Comparison of ENCODE assay signal across 23 cellular contexts in genomic region chr6:45584127-45584526, GRCh38.
DNase-seq lines count a peak whose midpoint lies in the region; ATAC-seq and TF ChIP-seq lines count a peak whose summit lies in the region.
"Had no signal": no experiment of that assay in that cellular context is flagged by ENCODE, and none has a peak within 500 bp of the region (broad histone marks: within the 10 kb centered on the region; RNA-seq: fewer than 3 reads in every experiment).

No MANE protein-coding gene starts in this region.

- no peak overlapping the region for H3K27ac ChIP-seq in CD8-positive, alpha-beta memory T cell (ENCODE audit: low read depth, low read length)
- H3K27ac ChIP-seq in naive thymus-derived CD4-positive, alpha-beta T cell (ENCODE audit: low read depth, low read length): no peak overlapping the region
- no peak overlapping the region for H3K27ac ChIP-seq in GM23248
- H3K27ac ChIP-seq: BLaER1 treated with 17β-estradiol and CSF1 and Interleukin-3, amounts not matched to agents 10 nM and 100 nM; body of pancreas; esophagus squamous epithelium; gastroesophageal sphincter; SJSA1 had no signal

- no peaks in the 10 kb centered on the region for H3K9me2 ChIP-seq in GM23248 (ENCODE audit: insufficient read depth)

- in situ Hi-C loops in GM23248 (cut with MboI): no loop called here

- peaks cover 2% of the 10 kb centered on the region for H3K36me3 Mint-ChIP-seq in activated T-cell treated with anti-CD3 and anti-CD28 coated beads, Interleukin-2, amount 50 U/mL, for 4 hours (ENCODE audit: insufficient read depth)
- no peaks in the 10 kb centered on the region for H3K36me3 Mint-ChIP-seq in CD8-positive, alpha-beta memory T cell
- H3K36me3 Mint-ChIP-seq in activated CD8-positive, alpha-beta T cell treated with anti-CD3 and anti-CD28 coated beads for 36 hours (ENCODE audit: low read depth): peaks cover 3% of the 10 kb centered on the region
- H3K36me3 Mint-ChIP-seq in naive thymus-derived CD4-positive, alpha-beta T cell: peaks cover 0 to 33% (median 0%) of the 10 kb centered on the region in 5 donors

- no peaks in the 10 kb centered on the region for H3F3A ChIP-seq in GM23248 (ENCODE audit: insufficient read depth)

- H3K36me3 ChIP-seq in CD8-positive, alpha-beta memory T cell (ENCODE audit: insufficient read depth, low read length): no peaks in the 10 kb centered on the region
- H3K36me3 ChIP-seq in naive thymus-derived CD4-positive, alpha-beta T cell (ENCODE audit: control insufficient read depth in 2 of 3, insufficient read depth in 3 of 3, low read length in 3 of 3): no peaks in the 10 kb centered on the region
- H3K36me3 ChIP-seq in GM23248 (ENCODE audit: low read depth): no peaks in the 10 kb centered on the region
- H3K36me3 ChIP-seq: BLaER1 treated with 17β-estradiol and CSF1 and Interleukin-3, amounts not matched to agents 10 nM and 100 nM; esophagus squamous epithelium; gastroesophageal sphincter; SJSA1 had no signal

- no peaks in the 10 kb centered on the region for H4K20me1 ChIP-seq in GM23248 (ENCODE audit: insufficient read depth)
- H4K20me1 ChIP-seq: BLaER1 treated with 17β-estradiol and CSF1 and Interleukin-3, amounts not matched to agents 10 nM and 100 nM had no signal

- H3K4me1 Mint-ChIP-seq in activated T-cell treated with anti-CD3 and anti-CD28 coated beads, Interleukin-2, amount 50 U/mL, for 4 hours (ENCODE audit: low read depth): peaks cover 52% of the 10 kb centered on the region
- H3K4me1 Mint-ChIP-seq in CD8-positive, alpha-beta memory T cell: peaks cover 52 to 58% (median 56%) of the 10 kb centered on the region in 3 donors
- peaks cover 48% of the 10 kb centered on the region for H3K4me1 Mint-ChIP-seq in activated CD8-positive, alpha-beta T cell treated with anti-CD3 and anti-CD28 coated beads for 36 hours (ENCODE audit: low read depth)
- H3K4me1 Mint-ChIP-seq in naive thymus-derived CD4-positive, alpha-beta T cell: peaks cover 36 to 54% (median 51%) of the 10 kb centered on the region in 7 donors
- H3K4me1 Mint-ChIP-seq: GM23338 had no signal

- H3K4me3 Mint-ChIP-seq in activated T-cell treated with anti-CD3 and anti-CD28 coated beads, Interleukin-2, amount 50 U/mL, for 4 hours: no peak overlapping the region
- peak overlapping the region; percentile 34 to 82 (median 59) for H3K4me3 Mint-ChIP-seq in CD8-positive, alpha-beta memory T cell
- H3K4me3 Mint-ChIP-seq in activated CD8-positive, alpha-beta T cell treated with anti-CD3 and anti-CD28 coated beads for 36 hours: no peak overlapping the region
- peak overlapping the region in 6 of 10 donors; percentile 4 to 54 (median 32) for H3K4me3 Mint-ChIP-seq in naive thymus-derived CD4-positive, alpha-beta T cell
- H3K4me3 Mint-ChIP-seq: GM23338 had no signal

- POLR2A ChIA-PET in CD8-positive, alpha-beta memory T cell (lab: Charles Lee): no interaction called here
- POLR2A ChIA-PET in activated CD8-positive, alpha-beta T cell treated with anti-CD3 and anti-CD28 coated beads for 36 hours (lab: Charles Lee): interaction anchor here (0.6 to 1.4 kb wide), 3 partner anchors 13 to 123 kb away, joined by 3 read pairs; no protein-coding TSS in a partner anchor
- POLR2A ChIA-PET in naive thymus-derived CD4-positive, alpha-beta T cell (lab: Charles Lee): interaction anchor here (1.1 kb wide), 1 partner anchor 73 kb away, joined by 3 read pairs; no protein-coding TSS in a partner anchor

- H3K4me2 ChIP-seq in GM23248 (ENCODE audit: unreplicated experiment): no peak overlapping the region
- H3K4me2 ChIP-seq: BLaER1 treated with 17β-estradiol and CSF1 and Interleukin-3, amounts not matched to agents 10 nM and 100 nM; GM23338 had no signal

- no peak for DNase-seq in activated T-cell treated with anti-CD3 and anti-CD28 coated beads, Interleukin-2, amount 50 U/mL, for 4 hours
- DNase-seq in activated T-cell treated with anti-CD3 and anti-CD28 coated beads, Interleukin-2, amount 50 U/mL, for 48 hours: no peak
- DNase-seq in CD8-positive, alpha-beta memory T cell: peak in 1 of 5 donors; percentile 39
- DNase-seq in activated CD8-positive, alpha-beta T cell treated with anti-CD3 and anti-CD28 coated beads for 36 hours: peak; percentile 56
- peak in 1 of 9 donors; percentile 23 for DNase-seq in naive thymus-derived CD4-positive, alpha-beta T cell
- DNase-seq in GM23248: no peak
- DNase-seq in middle frontal gyrus (ENCODE audit: extremely low spot score, low spot score): no peak
- DNase-seq: activated CD8-positive, alpha-beta memory T cell treated with anti-CD3 and anti-CD28 coated beads for 24 hours; body of pancreas; esophagus squamous epithelium; KG1; mammary epithelial cell; MV-4-11; NCI-H1694; NCI-H2171; NCI-H526; nucleus accumbens; stimulated activated CD4-positive, alpha-beta T cell treated with anti-CD3 and anti-CD28 coated beads, Interleukin-2, amount 100 ng/mL, for 48 hours; substantia nigra had no signal

- H3K27ac Mint-ChIP-seq in CD8-positive, alpha-beta memory T cell: peak overlapping the region in 7 of 8 donors; percentile 22 to 92 (median 84)
- peak overlapping the region; percentile 80 for H3K27ac Mint-ChIP-seq in activated CD8-positive, alpha-beta T cell treated with anti-CD3 and anti-CD28 coated beads for 36 hours
- H3K27ac Mint-ChIP-seq in naive thymus-derived CD4-positive, alpha-beta T cell: peak overlapping the region in 4 of 9 donors; percentile 53 to 71 (median 60)
- H3K27ac Mint-ChIP-seq: GM23338 had no signal

- CTCF ChIA-PET in CD8-positive, alpha-beta memory T cell (lab: Charles Lee): no interaction called here
- CTCF ChIA-PET in activated CD8-positive, alpha-beta T cell treated with anti-CD3 and anti-CD28 coated beads for 36 hours (lab: Charles Lee): interaction anchor here (0.8 to 1.4 kb wide), 2 partner anchors 80 to 130 kb away, joined by 3 to 4 read pairs; no protein-coding TSS in a partner anchor
- CTCF ChIA-PET in naive thymus-derived CD4-positive, alpha-beta T cell (lab: Charles Lee): interaction anchor here (0.6 to 2.3 kb wide), 2 partner anchors 130 to 865 kb away, joined by 3 to 5 read pairs; no protein-coding TSS in a partner anchor

- no peak overlapping the region for H3K9ac ChIP-seq in GM23248
- H3K9ac ChIP-seq: BLaER1 treated with 17β-estradiol and CSF1 and Interleukin-3, amounts not matched to agents 10 nM and 100 nM had no signal

- peaks cover 8% of the 10 kb centered on the region for H3K9me3 Mint-ChIP-seq in activated T-cell treated with anti-CD3 and anti-CD28 coated beads, Interleukin-2, amount 50 U/mL, for 4 hours
- H3K9me3 Mint-ChIP-seq in CD8-positive, alpha-beta memory T cell: peaks cover 0 to 7% (median 0%) of the 10 kb centered on the region in 5 donors
- peaks cover 7% of the 10 kb centered on the region for H3K9me3 Mint-ChIP-seq in activated CD8-positive, alpha-beta T cell treated with anti-CD3 and anti-CD28 coated beads for 36 hours
- peaks cover 0 to 13% (median 5%) of the 10 kb centered on the region in 11 donors for H3K9me3 Mint-ChIP-seq in naive thymus-derived CD4-positive, alpha-beta T cell

- WGBS in GM23248 (ENCODE audit: low coverage in 1 of 2, low lambda C conversion rate in 2 of 2, missing lambda C conversion rate in 2 of 2), 2 experiments: 54 to 56% methylated on average over 2 of the region's 2 CpGs

- peak; percentile 41 to 60 for ATAC-seq in activated T-cell treated with anti-CD3 and anti-CD28 coated beads, Interleukin-2, amount 50 U/mL, for 4 hours
- peak; percentile 29 for ATAC-seq in activated CD8-positive, alpha-beta T cell treated with anti-CD3 and anti-CD28 coated beads for 36 hours
- no peak for ATAC-seq in naive thymus-derived CD4-positive, alpha-beta T cell
- ATAC-seq: body of pancreas, gastroesophageal sphincter, GM23338 had no signal

- peaks cover 53% of the 10 kb centered on the region for H3K4me1 ChIP-seq in CD8-positive, alpha-beta memory T cell (ENCODE audit: insufficient read depth, low read length)
- peaks cover 41 to 50% of the 10 kb centered on the region in 2 donors for H3K4me1 ChIP-seq in naive thymus-derived CD4-positive, alpha-beta T cell (ENCODE audit: control insufficient read depth in 2 of 2, insufficient read depth in 2 of 2, low read length in 2 of 2)
- H3K4me1 ChIP-seq in GM23248 (ENCODE audit: insufficient read depth): no peaks in the 10 kb centered on the region
- H3K4me1 ChIP-seq: body of pancreas, gastroesophageal sphincter had no signal

- no peak for TF ChIP-seq CTCF in activated CD8-positive, alpha-beta T cell treated with anti-CD3 and anti-CD28 coated beads for 36 hours (IDR thresholded peaks at IDR 0.05)

- no peaks in the 10 kb centered on the region for H3K9me3 ChIP-seq in CD8-positive, alpha-beta memory T cell (ENCODE audit: low read length)
- no peaks in the 10 kb centered on the region for H3K9me3 ChIP-seq in naive thymus-derived CD4-positive, alpha-beta T cell (ENCODE audit: control insufficient read depth in 2 of 3, low read length in 3 of 3)
- H3K9me3 ChIP-seq in GM23248 (ENCODE audit: low read depth): no peaks in the 10 kb centered on the region
- H3K9me3 ChIP-seq: body of pancreas, esophagus squamous epithelium, SJSA1 had no signal

- no peaks in the 10 kb centered on the region for H3K27me3 Mint-ChIP-seq in activated T-cell treated with anti-CD3 and anti-CD28 coated beads, Interleukin-2, amount 50 U/mL, for 4 hours (ENCODE audit: low read depth)
- no peaks in the 10 kb centered on the region for H3K27me3 Mint-ChIP-seq in CD8-positive, alpha-beta memory T cell
- no peaks in the 10 kb centered on the region for H3K27me3 Mint-ChIP-seq in activated CD8-positive, alpha-beta T cell treated with anti-CD3 and anti-CD28 coated beads for 36 hours
- no peaks in the 10 kb centered on the region for H3K27me3 Mint-ChIP-seq in naive thymus-derived CD4-positive, alpha-beta T cell

- intact Hi-C loops in activated CD8-positive, alpha-beta T cell treated with anti-CD3 and anti-CD28 coated beads for 36 hours (cut with micrococcal nuclease): no loop called here
- intact Hi-C loops in naive thymus-derived CD4-positive, alpha-beta T cell (cut with micrococcal nuclease): loop anchor here (10.0 kb wide), 2 partner anchors 429 to 649 kb away; no protein-coding TSS in a partner anchor

- no peaks in the 10 kb centered on the region for H3K27me3 ChIP-seq in CD8-positive, alpha-beta memory T cell (ENCODE audit: insufficient read depth, low read length, poor library complexity, severe bottlenecking)
- H3K27me3 ChIP-seq in naive thymus-derived CD4-positive, alpha-beta T cell (ENCODE audit: control insufficient read depth in 2 of 2, insufficient read depth in 2 of 2, low read length in 2 of 2): no peaks in the 10 kb centered on the region
- H3K27me3 ChIP-seq in GM23248 (replicated peaks; ENCODE audit: insufficient read depth): no peaks in the 10 kb centered on the region
- H3K27me3 ChIP-seq: BLaER1 treated with 17β-estradiol and CSF1 and Interleukin-3, amounts not matched to agents 10 nM and 100 nM; body of pancreas; esophagus squamous epithelium; SJSA1 had no signal

- H2AFZ ChIP-seq in GM23248: no peak overlapping the region
- H2AFZ ChIP-seq: GM23338 had no signal

- no peaks in the 10 kb centered on the region for H3K79me2 ChIP-seq in GM23248 (ENCODE audit: insufficient read depth)

- no peak overlapping the region for H3K4me3 ChIP-seq in CD8-positive, alpha-beta memory T cell (ENCODE audit: low read length)
- no peak overlapping the region for H3K4me3 ChIP-seq in naive thymus-derived CD4-positive, alpha-beta T cell (ENCODE audit: low read length)
- no peak overlapping the region for H3K4me3 ChIP-seq in GM23248
- H3K4me3 ChIP-seq: BLaER1 treated with 17β-estradiol and CSF1 and Interleukin-3, amounts not matched to agents 10 nM and 100 nM; body of pancreas; esophagus squamous epithelium; gastroesophageal sphincter; GM23338; SJSA1 had no signal

Comparison
In these comparisons a context has a peak if more than half of its experiments do, and no peak if none do; other contexts are left out.
1. H3K4me3 Mint-ChIP-seq: peak in CD8-positive, alpha-beta memory T cell (7 of 7) and naive thymus-derived CD4-positive, alpha-beta T cell (6 of 10); none in activated T-cell treated with anti-CD3 and anti-CD28 coated beads, Interleukin-2, amount 50 U/mL, for 4 hours (single experiment) and activated CD8-positive, alpha-beta T cell treated with anti-CD3 and anti-CD28 coated beads for 36 hours (single experiment).